ENCODE assay signal across 14 cellular contexts in genomic region chr3:106326941-106327765, GRCh38.
A peak's percentile ranks its signal among the peaks of the same experiment; 100 is the strongest.
DNase-seq lines count a peak whose midpoint lies in the region; ATAC-seq and TF ChIP-seq lines count a peak whose summit lies in the region.
"Had no signal": no experiment of that assay in that cellular context is flagged by ENCODE, and none has a peak within 500 bp of the region (broad histone marks: within the 10 kb centered on the region; RNA-seq: fewer than 3 reads in every experiment).

No MANE protein-coding gene starts in this region.

- no peak for ATAC-seq in activated naive CD4-positive, alpha-beta T cell treated with anti-CD3 and anti-CD28 coated beads, Interleukin-2, amount 50 U/mL, for 72 hours
- ATAC-seq in GM21381 (IDR thresholded peaks at IDR 0.05; ENCODE audit: unreplicated experiment) (no peak), GM21717 (IDR thresholded peaks at IDR 0.05; ENCODE audit: unreplicated experiment) (no peak)
- ATAC-seq: gastrocnemius medialis had no signal

- DNase-seq in activated naive CD4-positive, alpha-beta T cell treated with anti-CD3 and anti-CD28 coated beads for 36 hours, result no peak
- DNase-seq in activated naive CD4-positive, alpha-beta T cell treated with anti-CD3 and anti-CD28 coated beads, Interleukin-2, amount 50 U/mL, for 72 hours (ENCODE audit: low spot score in 2 of 2), result no peak
- DNase-seq in M059J (ENCODE audit: low read depth) (peak; percentile 46), cardiac fibroblast (ENCODE audit: low read depth in 2 of 2) (peak; percentile 10 to 47), mesothelial cell of epicardium (ENCODE audit: low spot score in 2 of 2, unreplicated experiment in 2 of 2) (no peak)
- DNase-seq: amniotic stem cell; gastrocnemius medialis; immature natural killer cell; midbrain; stimulated activated CD4-positive, alpha-beta T cell treated with anti-CD3 and anti-CD28 coated beads, Interleukin-2, amount 100 ng/mL, for 24 hours; SW 1271 had no signal

- H3K4me3 ChIP-seq in cardiac fibroblast (replicated peaks in 1 of 2; ENCODE audit: low read depth in 2 of 2, low read length in 2 of 2) (no peak overlapping the region), skeletal muscle satellite cell (ENCODE audit: low read length) (no peak overlapping the region)
- H3K4me3 ChIP-seq: gastrocnemius medialis had no signal

- no peak for TF ChIP-seq CTCF in cardiac fibroblast (IDR thresholded peaks at IDR 0.05; ENCODE audit: low read depth, low read length)
- TF ChIP-seq CTCF in mesothelial cell of epicardium (IDR thresholded peaks at IDR 0.05; ENCODE audit: unreplicated experiment), result no peak

- H3K27me3 Mint-ChIP-seq in activated naive CD4-positive, alpha-beta T cell treated with anti-CD3 and anti-CD28 coated beads for 36 hours (ENCODE audit: low read depth), result no peaks in the 10 kb centered on the region
- no peaks in the 10 kb centered on the region for H3K27me3 Mint-ChIP-seq in mesothelial cell of epicardium (ENCODE audit: low read depth)

- no peaks in the 10 kb centered on the region for H3K36me3 ChIP-seq in skeletal muscle satellite cell (ENCODE audit: insufficient read depth, low read length)
- H3K36me3 ChIP-seq: gastrocnemius medialis had no signal

- peak overlapping the region; percentile 55 for H3K4me2 ChIP-seq in skeletal muscle satellite cell (ENCODE audit: low read length)

- H3K27ac Mint-ChIP-seq in activated naive CD4-positive, alpha-beta T cell treated with anti-CD3 and anti-CD28 coated beads for 36 hours, result no peak overlapping the region
- no peak overlapping the region for H3K27ac Mint-ChIP-seq in activated naive CD4-positive, alpha-beta T cell treated with anti-CD3 and anti-CD28 coated beads, Interleukin-2, amount 50 U/mL, for 72 hours
- no peak overlapping the region for H3K27ac Mint-ChIP-seq in mesothelial cell of epicardium
- H3K27ac Mint-ChIP-seq: immature natural killer cell had no signal

- H3K4me3 Mint-ChIP-seq in activated naive CD4-positive, alpha-beta T cell treated with anti-CD3 and anti-CD28 coated beads for 36 hours, result peak overlapping the region; percentile 19
- H3K4me3 Mint-ChIP-seq in mesothelial cell of epicardium, result no peak overlapping the region

- H3K9me3 Mint-ChIP-seq in activated naive CD4-positive, alpha-beta T cell treated with anti-CD3 and anti-CD28 coated beads for 36 hours, result peaks cover 26% of the 10 kb centered on the region
- H3K9me3 Mint-ChIP-seq in activated naive CD4-positive, alpha-beta T cell treated with anti-CD3 and anti-CD28 coated beads, Interleukin-2, amount 50 U/mL, for 72 hours, result peaks cover 16 to 30% of the 10 kb centered on the region in 2 donors
- H3K9me3 Mint-ChIP-seq in mesothelial cell of epicardium, result peaks cover 34% of the 10 kb centered on the region

- H3K9ac ChIP-seq in skeletal muscle satellite cell (ENCODE audit: low read depth, low read length), result peak overlapping the region; percentile 18

- peaks cover 11% of the 10 kb centered on the region for H3K4me1 ChIP-seq in skeletal muscle satellite cell (ENCODE audit: control insufficient read depth, insufficient read depth, low read length)
- H3K4me1 ChIP-seq: gastrocnemius medialis had no signal

- CTCF ChIA-PET in activated naive CD4-positive, alpha-beta T cell treated with anti-CD3 and anti-CD28 coated beads for 36 hours (lab: Charles Lee), result no interaction called here

- H3K27me3 ChIP-seq in skeletal muscle satellite cell (ENCODE audit: control insufficient read depth, insufficient read depth, low read length), result no peaks in the 10 kb centered on the region
- H3K27me3 ChIP-seq: gastrocnemius medialis had no signal

- intact Hi-C loops in activated naive CD4-positive, alpha-beta T cell treated with anti-CD3 and anti-CD28 coated beads for 36 hours (cut with micrococcal nuclease), result no loop called here

- H3K4me1 Mint-ChIP-seq in activated naive CD4-positive, alpha-beta T cell treated with anti-CD3 and anti-CD28 coated beads for 36 hours (ENCODE audit: low read depth), result peaks cover 34% of the 10 kb centered on the region
- peaks cover 9% of the 10 kb centered on the region for H3K4me1 Mint-ChIP-seq in mesothelial cell of epicardium

- H3K36me3 Mint-ChIP-seq in activated naive CD4-positive, alpha-beta T cell treated with anti-CD3 and anti-CD28 coated beads for 36 hours (ENCODE audit: low read depth), result peaks cover 13% of the 10 kb centered on the region
- peaks cover 13 to 59% of the 10 kb centered on the region in 2 donors for H3K36me3 Mint-ChIP-seq in activated naive CD4-positive, alpha-beta T cell treated with anti-CD3 and anti-CD28 coated beads, Interleukin-2, amount 50 U/mL, for 72 hours
- peaks cover 19% of the 10 kb centered on the region for H3K36me3 Mint-ChIP-seq in mesothelial cell of epicardium

- H3K9me3 ChIP-seq in skeletal muscle satellite cell (replicated peaks; ENCODE audit: low read length), result no peaks in the 10 kb centered on the region

Comparison
In these comparisons a context has a peak if more than half of its experiments do, and no peak if none do; other contexts are left out.
1. DNase-seq: peak in M059J (single experiment) and cardiac fibroblast (2 of 2); none in activated naive CD4-positive, alpha-beta T cell treated with anti-CD3 and anti-CD28 coated beads for 36 hours (single experiment), activated naive CD4-positive, alpha-beta T cell treated with anti-CD3 and anti-CD28 coated beads, Interleukin-2, amount 50 U/mL, for 72 hours (0 of 2) and mesothelial cell of epicardium (0 of 2).